In the genomic region with DNA sequence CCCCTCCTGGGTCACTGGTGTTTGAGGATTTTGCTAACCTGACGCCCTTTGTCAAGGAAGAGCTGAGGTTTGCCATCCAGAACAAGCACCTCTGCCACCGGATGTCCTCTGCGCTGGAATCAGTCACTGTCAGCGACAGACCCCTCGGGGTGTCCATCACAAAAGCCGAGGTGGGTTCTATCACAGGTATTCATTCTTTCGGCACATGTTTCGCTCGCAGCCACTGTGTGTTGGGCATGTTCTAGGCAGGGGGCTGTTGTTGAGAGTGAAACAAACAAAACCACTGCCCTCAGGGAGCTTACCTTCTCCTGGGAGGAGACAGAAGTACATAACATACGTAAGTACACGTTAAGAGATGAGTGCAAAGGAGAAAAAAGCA, we compare ENCODE assay signal across 22 cellular contexts. TPM values are rescaled to one million over a fixed set of nuclear protein-coding genes. Genes with fewer than 3 reads are reported as not detected.
DNase-seq lines count a peak whose midpoint lies in the region; ATAC-seq, FAIRE-seq and TF ChIP-seq lines count a peak whose summit lies in the region.
"Had no signal": no experiment of that assay in that cellular context is flagged by ENCODE, and none has a peak within 500 bp of the region (broad histone marks: within the 10 kb centered on the region; RNA-seq: fewer than 3 reads in every experiment).

No MANE protein-coding gene starts in this region.

- SMC1A ChIA-PET in GM12878 (lab: Charles Lee; ENCODE audit: uncharacterized antibody, unreplicated experiment), result interaction anchor here (1.0 to 3.0 kb wide), 9 partner anchors 18 to 138 kb away, joined by 3 to 24 read pairs (median 5); no protein-coding TSS in a partner anchor

- peak overlapping the region; percentile 17; the same call in 1 of the 2 replicates for H3K9ac ChIP-seq in GM12878 (ENCODE audit: control insufficient read depth, insufficient read depth, low read length)

- no peak for TF ChIP-seq EP300 in GM12878 (IDR thresholded peaks at IDR 0.05; ENCODE audit: borderline replicate concordance in 1 of 2, control insufficient read depth in 1 of 2, low read depth in 2 of 2, low read length in 2 of 2)
- TF ChIP-seq EP300 in suprapubic skin (IDR thresholded peaks at IDR 0.05), result no peak

- H3K36me3 Mint-ChIP-seq in Calu3 (ENCODE audit: insufficient read depth, unreplicated experiment), result peaks cover 51% of the 10 kb centered on the region
- H3K36me3 Mint-ChIP-seq in mesothelial cell of epicardium, result peaks cover 24% of the 10 kb centered on the region
- H3K36me3 Mint-ChIP-seq: IgD-negative memory B cell had no signal

- BruUV-seq in Calu3 (replicated peaks; lab: Mats Ljungman, UMichigan) (no TSS peak), GM12878 (replicated peaks; lab: Mats Ljungman, UMichigan) (no TSS peak)

- H3K9me3 ChIP-seq in GM12878 (replicated peaks; ENCODE audit: control insufficient read depth, insufficient read depth, low read length), result no peaks in the 10 kb centered on the region
- no peaks in the 10 kb centered on the region for H3K9me3 ChIP-seq in thyroid gland
- H3K9me3 ChIP-seq in suprapubic skin, result no peaks in the 10 kb centered on the region
- H3K9me3 ChIP-seq: A549; BLaER1 treated with 17β-estradiol and CSF1 and Interleukin-3, amounts not matched to agents 10 nM and 100 nM; Caco-2; Peyer's patch had no signal

- in situ Hi-C loops in GM12878 (cut with MboI), result no loop called here

- ATAC-seq in GM12878, result no peak
- no peak for ATAC-seq in GM18868 (IDR thresholded peaks at IDR 0.05; ENCODE audit: unreplicated experiment)
- ATAC-seq: A549 had no signal

- TF ChIP-seq RAD21 in GM12878 (IDR thresholded peaks at IDR 0.05; ENCODE audit: insufficient read depth, low read depth, low read length), result no peak

- RAD21 ChIA-PET in GM12878 (lab: Charles Lee; ENCODE audit: unreplicated experiment), result interaction anchor here (0.7 to 2.1 kb wide), 8 partner anchors 18 to 166 kb away, joined by 3 to 20 read pairs (median 6); no protein-coding TSS in a partner anchor

- H2AFZ ChIP-seq in GM12878 (ENCODE audit: control insufficient read depth, low read depth, low read length), result peak overlapping the region; percentile 31

- CTCF ChIA-PET in Calu3 (lab: Charles Lee), result interaction anchor here (0.7 to 0.9 kb wide), 3 partner anchors 27 to 213 kb away, joined by 3 read pairs; no protein-coding TSS in a partner anchor
- CTCF ChIA-PET in GM12878 (lab: Yijun Ruan, JAX), result interaction anchor here (1.0 to 4.0 kb wide), 5 partner anchors 14 to 159 kb away, joined by 3 to 25 read pairs (median 10); no protein-coding TSS in a partner anchor

- intact Hi-C loops in Calu3 (cut with micrococcal nuclease; ENCODE audit: unreplicated experiment) (no loop called here), GM12878 (cut with micrococcal nuclease; ENCODE audit: unreplicated experiment) (no loop called here), thyroid gland (cut with DNase I) (no loop called here)

- no peaks in the 10 kb centered on the region for H4K20me1 ChIP-seq in GM12878 (ENCODE audit: control insufficient read depth, insufficient read depth)

- peaks cover 26% of the 10 kb centered on the region for H3K4me1 ChIP-seq in GM12878 (ENCODE audit: control insufficient read depth, insufficient read depth, low read length)
- peaks cover 6 to 10% of the 10 kb centered on the region in 2 donors for H3K4me1 ChIP-seq in thyroid gland
- peaks cover 11% of the 10 kb centered on the region for H3K4me1 ChIP-seq in suprapubic skin

- no peak for TF ChIP-seq CTCF in Calu3 (IDR thresholded peaks at IDR 0.05; ENCODE audit: unreplicated experiment)
- no peak for TF ChIP-seq CTCF in GM12878 (IDR thresholded peaks at IDR 0.05 in 2 of 3, conservative IDR thresholded peaks at IDR 0.05 in 1 of 3; ENCODE audit: control insufficient read depth in 2 of 3, extremely low read depth in 1 of 3, insufficient read depth in 1 of 3, low read depth in 3 of 3, low read length in 3 of 3)
- no peak for TF ChIP-seq CTCF in mesothelial cell of epicardium (IDR thresholded peaks at IDR 0.05; ENCODE audit: unreplicated experiment)
- no peak for TF ChIP-seq CTCF in thyroid gland (IDR thresholded peaks at IDR 0.05)
- TF ChIP-seq CTCF in suprapubic skin (IDR thresholded peaks at IDR 0.05), result no peak

- peaks cover 47% of the 10 kb centered on the region for H3K79me2 ChIP-seq in GM12878 (ENCODE audit: control insufficient read depth, insufficient read depth, low read length)

- H3K27me3 ChIP-seq in GM12878 (replicated peaks in 1 of 2; ENCODE audit: control insufficient read depth in 2 of 2, insufficient read depth in 2 of 2, low read length in 1 of 2) (no peaks in the 10 kb centered on the region), thyroid gland (no peaks in the 10 kb centered on the region), suprapubic skin (no peaks in the 10 kb centered on the region)
- H3K27me3 ChIP-seq: Peyer's patch had no signal

- H3K4me3 Mint-ChIP-seq in Calu3 (ENCODE audit: low read depth, unreplicated experiment) (no peak overlapping the region), mesothelial cell of epicardium (no peak overlapping the region)
- H3K4me3 Mint-ChIP-seq: CD4-positive, alpha-beta T cell had no signal

- POLR2A ChIA-PET in GM12878 (lab: Charles Lee), result interaction anchor here (0.6 to 2.0 kb wide), 6 partner anchors 17 to 148 kb away, joined by 4 to 11 read pairs (median 6); no protein-coding TSS in a partner anchor

- H3K4me3 ChIP-seq in GM12878 (no peak overlapping the region), thyroid gland (replicated peaks in 1 of 3) (no peak overlapping the region), suprapubic skin (no peak overlapping the region)
- H3K4me3 ChIP-seq: A549, Peyer's patch had no signal

- TF ChIP-seq POLR2A in GM12891 (IDR thresholded peaks at IDR 0.05; ENCODE audit: low read depth, low read length), result no peak
- TF ChIP-seq POLR2A in GM12878 (IDR thresholded peaks at IDR 0.05; ENCODE audit: low read depth, low read length), result no peak
- no peak for TF ChIP-seq POLR2A in thyroid gland (IDR thresholded peaks at IDR 0.05)
- no peak for TF ChIP-seq POLR2A in suprapubic skin (IDR thresholded peaks at IDR 0.05)

- peaks cover 7 to 26% of the 10 kb centered on the region in 2 experiments; a peak in 3 of 4 replicates for H3K36me3 ChIP-seq in GM12878 (ENCODE audit: control insufficient read depth in 2 of 2, insufficient read depth in 2 of 2, low read length in 1 of 2)
- H3K36me3 ChIP-seq in thyroid gland, result peaks cover 36 to 48% of the 10 kb centered on the region in 2 donors
- H3K36me3 ChIP-seq in suprapubic skin, result peaks cover 51% of the 10 kb centered on the region

- H3K4me2 ChIP-seq in GM12878 (ENCODE audit: control insufficient read depth, insufficient read depth), result peak overlapping the region; percentile 49; the same call in 1 of the 2 replicates
- H3K4me2 ChIP-seq: A549 had no signal

- H3K27ac Mint-ChIP-seq in Calu3 (ENCODE audit: unreplicated experiment) (peak overlapping the region; percentile 19), mesothelial cell of epicardium (peak overlapping the region; percentile 80)
- H3K27ac Mint-ChIP-seq: CD4-positive, alpha-beta T cell; IgD-negative memory B cell had no signal

- H3K9me3 Mint-ChIP-seq in Calu3 (ENCODE audit: low read depth, unreplicated experiment), result no peaks in the 10 kb centered on the region
- H3K9me3 Mint-ChIP-seq in mesothelial cell of epicardium, result no peaks in the 10 kb centered on the region
- H3K9me3 Mint-ChIP-seq: CD4-positive, alpha-beta T cell; IgD-negative memory B cell had no signal

- peak; percentile 35 for FAIRE-seq in GM12891 (lab: Jason Lieb, UNC)
- no peak for FAIRE-seq in GM12878 (lab: Jason Lieb, UNC)
- FAIRE-seq: A549 had no signal

- H3K27me3 Mint-ChIP-seq in Calu3 (ENCODE audit: unreplicated experiment) (peaks cover 14% of the 10 kb centered on the region), mesothelial cell of epicardium (ENCODE audit: low read depth) (peaks cover 8% of the 10 kb centered on the region)

- peaks cover 16% of the 10 kb centered on the region for H3K4me1 Mint-ChIP-seq in Calu3 (ENCODE audit: low read depth, unreplicated experiment)
- peaks cover 47% of the 10 kb centered on the region for H3K4me1 Mint-ChIP-seq in mesothelial cell of epicardium

- DNase-seq in Calu3 (no peak), GM12891 (ENCODE audit: insufficient read length, low spot score) (no peak), GM12878 (ENCODE audit: low read depth, low spot score) (no peak), mesothelial cell of epicardium (ENCODE audit: low spot score in 2 of 2, unreplicated experiment in 2 of 2) (no peak), thyroid gland (no peak), suprapubic skin (ENCODE audit: low spot score in 2 of 2) (no peak)
- DNase-seq: Caco-2; CD4-positive, alpha-beta T cell; Karpas-422; NCI-H1105 treated with DMSO at 0.1 percent for 48 hours; NCI-H1694; NCI-H2029 treated with DMSO at 0.1 percent for 48 hours; NCI-H446 treated with DMSO at 0.1 percent for 48 hours; NCI-H526; Peyer's patch; SHP77 treated with DMSO at 0.1 percent for 48 hours; T-helper 1 cell had no signal

- WGBS in GM12878 (ENCODE audit: insufficient coverage, insufficient replicate concordance, low lambda C conversion rate, missing lambda C conversion rate), result 95% methylated on average over 11 of the region's 11 CpGs
- WGBS in thyroid gland, 2 donors, result 94 to 97% methylated on average over 11 of the region's 11 CpGs
- WGBS in suprapubic skin, result 97% methylated on average over 11 of the region's 11 CpGs

- H3K27ac ChIP-seq in GM12878 (ENCODE audit: control insufficient read depth, insufficient read depth) (peak overlapping the region; percentile 66), thyroid gland (no peak overlapping the region), suprapubic skin (no peak overlapping the region)
- H3K27ac ChIP-seq: A549, HL-60, Peyer's patch had no signal

RNA-seq across cellular contexts. Expression of gene ATF3, which starts 6.5 kb away (rescaled TPM):
- total RNA-seq in Calu3 (2022) (11.1 and 13.0 TPM in 2 replicates), GM12878 (2014; rRNA removed) (7.3 and 8.1 TPM in 2 replicates), GM12878 (2014; rRNA removed; fragmentation: Illumina TruSeq; extraction: Trizol) (9.4 and 11.5 TPM in 2 replicates), GM12878 (2021) (9.5 and 11.2 TPM in 2 replicates), mesothelial cell of epicardium (134 to 147 TPM (median 146 TPM) in 3 replicates), thyroid gland (10 to 100 TPM in 3 of 4 donors, 1 to 10 TPM in 1; 9.2 to 21.2 (median 14.7) TPM), suprapubic skin (100 to 1,000 TPM in 2 of 4 donors, 10 to 100 TPM in 2; 43.9 to 151 (median 84.1) TPM)
- 19.7 TPM for polyA plus RNA-seq in GM12891 (2012; ENCODE audit: low read depth, missing spikeins)
- 11.6 and 13.9 TPM in 2 replicates for total RNA-seq in GM12878 (2013; cell fraction: nucleolus; rRNA removed)
- 24.4 TPM for polyA plus RNA-seq in GM12878 (2011; ENCODE audit: low read depth)
- polyA plus RNA-seq in GM12878 (2011; rRNA removed) (13.9 and 15.9 TPM in 2 replicates), GM12878 (2014; fragmentation: Illumina TruSeq; extraction: Trizol) (9.5 and 11.5 TPM in 2 replicates), GM12878 (2014; fragmentation: Nextera tagmentation; extraction: Ambion mirVana) (1 to 10 TPM; 3.0 to 3.4 TPM), GM12878 (2014; rRNA removed) (8.5 and 11.4 TPM in 2 replicates), GM12878 (2016; fragmentation: Nextera tagmentation; extraction: Ambion mirVana) (1 to 10 TPM; 5.6 to 6.7 TPM)
- 8.8 and 10.4 TPM in 2 replicates for polyA plus RNA-seq in GM12878 (2011; cell fraction: cytosol; rRNA removed)
- 15.9 and 21.2 TPM in 2 replicates for polyA plus RNA-seq in GM12878 (2011; cell fraction: nucleus; rRNA removed)
- polyA plus RNA-seq in GM12878 (2012), result 24.2 and 26.5 TPM in 2 replicates
- polyA minus RNA-seq in GM12878 (2011; rRNA and poly(A)+ RNA removed), result 12.6 and 17.7 TPM in 2 replicates
- polyA minus RNA-seq in GM12878 (2011; cell fraction: cytosol; rRNA and poly(A)+ RNA removed), result 4.6 and 6.1 TPM in 2 replicates
- 19.9 and 25.7 TPM in 2 replicates for polyA minus RNA-seq in GM12878 (2011; cell fraction: nucleus; rRNA and poly(A)+ RNA removed)
